1 cellular context compared by ENCODE assay signal in genomic region chr6:32842690-32843089, GRCh38.
TF ChIP-seq lines count a peak whose summit lies in the region.

No MANE protein-coding gene starts in this region.

TF ChIP-seq in HepG2, 621 proteins besides CTCF, POLR2A, EP300 and RAD21:
- TF ChIP-seq NR2C2 (CRISPR knock-in tag; IDR thresholded peaks at IDR 0.05; ENCODE audit: borderline replicate concordance) (0 out of 2 replicates have a peak, but pooled peaks have one; percentile 4), DPF2 (CRISPR knock-in tag; IDR thresholded peaks at IDR 0.05; ENCODE audit: borderline replicate concordance, low read depth) (no peak), HNF1B (CRISPR knock-in tag; IDR thresholded peaks at IDR 0.05) (no peak), CCAR2 (optimal IDR thresholded peaks at IDR 0.05; ENCODE audit: low read depth, low read length) (no peak), ATF1 (CRISPR knock-in tag; IDR thresholded peaks at IDR 0.05) (no peak), MTF2 (CRISPR knock-in tag; IDR thresholded peaks at IDR 0.05; ENCODE audit: borderline replicate concordance) (no peak), ZNF652 (CRISPR knock-in tag; IDR thresholded peaks at IDR 0.05; ENCODE audit: borderline replicate concordance, low read depth) (peak; percentile 75; the same call in 1 of the 2 replicates), MYPOP (CRISPR knock-in tag; IDR thresholded peaks at IDR 0.05) (0 out of 2 replicates have a peak, but pooled peaks have one; percentile 26), ARNTL (CRISPR knock-in tag; IDR thresholded peaks at IDR 0.05) (0 out of 2 replicates have a peak, but pooled peaks have one; percentile 2)
